1 cellular context compared by ENCODE assay signal in the genomic region with DNA sequence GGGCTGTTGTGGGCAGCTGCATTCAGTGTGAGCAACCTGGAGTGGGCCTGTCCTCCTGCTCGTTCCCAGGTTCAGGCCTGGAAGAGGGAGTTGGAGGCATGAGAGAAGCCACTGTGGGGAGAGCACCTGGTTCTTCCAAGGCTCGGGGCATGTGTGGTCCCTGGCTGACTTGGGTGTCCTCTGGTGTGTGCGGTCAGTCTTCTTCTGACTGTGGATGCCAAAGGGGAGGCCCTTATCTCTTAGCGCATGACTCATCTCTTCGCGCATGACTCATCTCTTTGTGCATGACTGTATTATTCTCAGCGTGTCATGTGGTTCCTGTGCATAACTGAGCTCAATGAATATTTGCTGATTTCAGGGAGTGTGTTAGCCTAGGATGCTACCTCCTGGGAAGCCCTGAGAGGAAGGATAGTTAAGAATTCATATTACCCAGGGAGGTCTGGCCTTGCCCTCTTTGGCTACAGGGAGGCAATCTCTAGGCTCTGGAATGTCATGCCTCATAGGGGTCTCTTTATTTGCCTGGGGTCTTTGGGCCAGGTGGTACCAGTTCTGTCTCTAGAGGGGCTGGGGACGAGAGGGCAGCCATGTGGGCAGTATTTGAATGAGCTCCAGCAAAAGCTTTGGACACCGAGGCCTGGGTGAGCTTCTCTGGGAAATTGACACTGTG.
TF ChIP-seq lines count a peak whose summit lies in the region.

No MANE protein-coding gene starts in this region.

TF ChIP-seq in K562, 482 proteins besides CTCF, POLR2A, EP300 and RAD21 (continued from another document and continues in another):
- TF ChIP-seq, protein P1, sequence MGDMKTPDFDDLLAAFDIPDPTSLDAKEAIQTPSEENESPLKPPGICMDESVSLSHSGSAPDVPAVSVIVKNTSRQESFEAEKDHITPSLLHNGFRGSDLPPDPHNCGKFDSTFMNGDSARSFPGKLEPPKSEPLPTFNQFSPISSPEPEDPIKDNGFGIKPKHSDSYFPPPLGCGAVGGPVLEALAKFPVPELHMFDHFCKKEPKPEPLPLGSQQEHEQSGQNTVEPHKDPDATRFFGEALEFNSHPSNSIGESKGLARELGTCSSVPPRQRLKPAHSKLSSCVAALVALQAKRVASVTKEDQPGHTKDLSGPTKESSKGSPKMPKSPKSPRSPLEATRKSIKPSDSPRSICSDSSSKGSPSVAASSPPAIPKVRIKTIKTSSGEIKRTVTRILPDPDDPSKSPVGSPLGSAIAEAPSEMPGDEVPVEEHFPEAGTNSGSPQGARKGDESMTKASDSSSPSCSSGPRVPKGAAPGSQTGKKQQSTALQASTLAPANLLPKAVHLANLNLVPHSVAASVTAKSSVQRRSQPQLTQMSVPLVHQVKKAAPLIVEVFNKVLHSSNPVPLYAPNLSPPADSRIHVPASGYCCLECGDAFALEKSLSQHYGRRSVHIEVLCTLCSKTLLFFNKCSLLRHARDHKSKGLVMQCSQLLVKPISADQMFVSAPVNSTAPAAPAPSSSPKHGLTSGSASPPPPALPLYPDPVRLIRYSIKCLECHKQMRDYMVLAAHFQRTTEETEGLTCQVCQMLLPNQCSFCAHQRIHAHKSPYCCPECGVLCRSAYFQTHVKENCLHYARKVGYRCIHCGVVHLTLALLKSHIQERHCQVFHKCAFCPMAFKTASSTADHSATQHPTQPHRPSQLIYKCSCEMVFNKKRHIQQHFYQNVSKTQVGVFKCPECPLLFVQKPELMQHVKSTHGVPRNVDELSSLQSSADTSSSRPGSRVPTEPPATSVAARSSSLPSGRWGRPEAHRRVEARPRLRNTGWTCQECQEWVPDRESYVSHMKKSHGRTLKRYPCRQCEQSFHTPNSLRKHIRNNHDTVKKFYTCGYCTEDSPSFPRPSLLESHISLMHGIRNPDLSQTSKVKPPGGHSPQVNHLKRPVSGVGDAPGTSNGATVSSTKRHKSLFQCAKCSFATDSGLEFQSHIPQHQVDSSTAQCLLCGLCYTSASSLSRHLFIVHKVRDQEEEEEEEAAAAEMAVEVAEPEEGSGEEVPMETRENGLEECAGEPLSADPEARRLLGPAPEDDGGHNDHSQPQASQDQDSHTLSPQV (IDR thresholded peaks at IDR 0.05) = peak; percentile 16; the same call in 1 of the 2 replicates
- TF ChIP-seq BCOR (IDR thresholded peaks at IDR 0.05) (no peak), RBBP5 (IDR thresholded peaks at IDR 0.05; ENCODE audit: borderline replicate concordance, insufficient read depth, low read length, poor library complexity, severe bottlenecking) (peak; percentile 60), GABPA (tag; conservative IDR thresholded peaks at IDR 0.05; ENCODE audit: low read depth) (no peak), FOS (IDR thresholded peaks at IDR 0.05; ENCODE audit: extremely low read depth, insufficient read length) (peak; percentile 92), HDAC2 (IDR thresholded peaks at IDR 0.05) (peak; percentile 85; the same call in 1 of the 2 replicates), FOSL1 (tag; conservative IDR thresholded peaks at IDR 0.05) (peak; percentile 100), SMAD1 (IDR thresholded peaks at IDR 0.05; ENCODE audit: low read depth, low read length, partially characterized antibody) (peak; percentile 93), KLF6 (CRISPR knock-in tag; IDR thresholded peaks at IDR 0.05; ENCODE audit: borderline replicate concordance) (peak; percentile 1; the same call in 1 of the 2 replicates), JUND (IDR thresholded peaks at IDR 0.05; ENCODE audit: borderline replicate concordance, low read depth, low read length) (peak; percentile 100), JUND (tag; IDR thresholded peaks at IDR 0.05; ENCODE audit: borderline replicate concordance, low read depth, low read length) (peak; percentile 100), TBP (optimal IDR thresholded peaks at IDR 0.05; ENCODE audit: low read depth, low read length) (peak; percentile 67), SMARCC2 (IDR thresholded peaks at IDR 0.05; ENCODE audit: low read depth) (peak; percentile 98), NR2C2 (CRISPR knock-in tag; IDR thresholded peaks at IDR 0.05) (0 out of 2 replicates have a peak, but pooled peaks have one; percentile 23), NR2C2 (tag; IDR thresholded peaks at IDR 0.05) (0 out of 2 replicates have a peak, but pooled peaks have one; percentile 28), PTTG1 (tag; IDR thresholded peaks at IDR 0.05; ENCODE audit: low read depth) (0 out of 2 replicates have a peak, but pooled peaks have one; percentile 18), ZNF12 (CRISPR knock-in tag; IDR thresholded peaks at IDR 0.05) (no peak), ZNF316 (IDR thresholded peaks at IDR 0.05) (peak; percentile 100), MYC (IDR thresholded peaks at IDR 0.05; ENCODE audit: low read depth, low read length) (peak; percentile 82), MYC (CRISPR knock-in tag; IDR thresholded peaks at IDR 0.05; ENCODE audit: borderline replicate concordance, low read depth) (no peak), FOXJ3 (CRISPR knock-in tag; IDR thresholded peaks at IDR 0.05) (no peak), NRF1 (conservative IDR thresholded peaks at IDR 0.05 in 1 of 2, IDR thresholded peaks at IDR 0.05 in 1 of 2) (peak; percentile 45 to 55; a peak in 3 of 4 replicates), RAD51 (IDR thresholded peaks at IDR 0.05; ENCODE audit: borderline replicate concordance, low read depth) (peak; percentile 85), ESRRA (IDR thresholded peaks at IDR 0.05; ENCODE audit: borderline replicate concordance, low read depth) (peak; percentile 82; the same call in 1 of the 2 replicates), SP1 (CRISPR knock-in tag; IDR thresholded peaks at IDR 0.05) (peak; percentile 78), KAT8 (IDR thresholded peaks at IDR 0.05; ENCODE audit: low read depth) (no peak), L3MBTL2 (IDR thresholded peaks at IDR 0.05) (peak; percentile 74), ARID1B (IDR thresholded peaks at IDR 0.05) (peak; percentile 97), TCF7 (IDR thresholded peaks at IDR 0.05; ENCODE audit: borderline replicate concordance) (0 out of 2 replicates have a peak, but pooled peaks have one; percentile 19), MAFG (tag; conservative IDR thresholded peaks at IDR 0.05) (peak; percentile 99)
- TF ChIP-seq, protein P2, sequence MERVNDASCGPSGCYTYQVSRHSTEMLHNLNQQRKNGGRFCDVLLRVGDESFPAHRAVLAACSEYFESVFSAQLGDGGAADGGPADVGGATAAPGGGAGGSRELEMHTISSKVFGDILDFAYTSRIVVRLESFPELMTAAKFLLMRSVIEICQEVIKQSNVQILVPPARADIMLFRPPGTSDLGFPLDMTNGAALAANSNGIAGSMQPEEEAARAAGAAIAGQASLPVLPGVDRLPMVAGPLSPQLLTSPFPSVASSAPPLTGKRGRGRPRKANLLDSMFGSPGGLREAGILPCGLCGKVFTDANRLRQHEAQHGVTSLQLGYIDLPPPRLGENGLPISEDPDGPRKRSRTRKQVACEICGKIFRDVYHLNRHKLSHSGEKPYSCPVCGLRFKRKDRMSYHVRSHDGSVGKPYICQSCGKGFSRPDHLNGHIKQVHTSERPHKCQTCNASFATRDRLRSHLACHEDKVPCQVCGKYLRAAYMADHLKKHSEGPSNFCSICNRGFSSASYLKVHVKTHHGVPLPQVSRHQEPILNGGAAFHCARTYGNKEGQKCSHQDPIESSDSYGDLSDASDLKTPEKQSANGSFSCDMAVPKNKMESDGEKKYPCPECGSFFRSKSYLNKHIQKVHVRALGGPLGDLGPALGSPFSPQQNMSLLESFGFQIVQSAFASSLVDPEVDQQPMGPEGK (CRISPR knock-in tag; IDR thresholded peaks at IDR 0.05; ENCODE audit: borderline replicate concordance) = no peak
- TF ChIP-seq, protein P3, sequence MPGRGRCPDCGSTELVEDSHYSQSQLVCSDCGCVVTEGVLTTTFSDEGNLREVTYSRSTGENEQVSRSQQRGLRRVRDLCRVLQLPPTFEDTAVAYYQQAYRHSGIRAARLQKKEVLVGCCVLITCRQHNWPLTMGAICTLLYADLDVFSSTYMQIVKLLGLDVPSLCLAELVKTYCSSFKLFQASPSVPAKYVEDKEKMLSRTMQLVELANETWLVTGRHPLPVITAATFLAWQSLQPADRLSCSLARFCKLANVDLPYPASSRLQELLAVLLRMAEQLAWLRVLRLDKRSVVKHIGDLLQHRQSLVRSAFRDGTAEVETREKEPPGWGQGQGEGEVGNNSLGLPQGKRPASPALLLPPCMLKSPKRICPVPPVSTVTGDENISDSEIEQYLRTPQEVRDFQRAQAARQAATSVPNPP (IDR thresholded peaks at IDR 0.05; ENCODE audit: borderline replicate concordance, insufficient read depth, insufficient read length) = no peak
- TF ChIP-seq, protein P4, sequence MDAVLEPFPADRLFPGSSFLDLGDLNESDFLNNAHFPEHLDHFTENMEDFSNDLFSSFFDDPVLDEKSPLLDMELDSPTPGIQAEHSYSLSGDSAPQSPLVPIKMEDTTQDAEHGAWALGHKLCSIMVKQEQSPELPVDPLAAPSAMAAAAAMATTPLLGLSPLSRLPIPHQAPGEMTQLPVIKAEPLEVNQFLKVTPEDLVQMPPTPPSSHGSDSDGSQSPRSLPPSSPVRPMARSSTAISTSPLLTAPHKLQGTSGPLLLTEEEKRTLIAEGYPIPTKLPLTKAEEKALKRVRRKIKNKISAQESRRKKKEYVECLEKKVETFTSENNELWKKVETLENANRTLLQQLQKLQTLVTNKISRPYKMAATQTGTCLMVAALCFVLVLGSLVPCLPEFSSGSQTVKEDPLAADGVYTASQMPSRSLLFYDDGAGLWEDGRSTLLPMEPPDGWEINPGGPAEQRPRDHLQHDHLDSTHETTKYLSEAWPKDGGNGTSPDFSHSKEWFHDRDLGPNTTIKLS (IDR thresholded peaks at IDR 0.05; ENCODE audit: borderline replicate concordance, low read depth) = 0 out of 2 replicates have a peak, but pooled peaks have one; percentile 22
- TF ChIP-seq, protein P5, sequence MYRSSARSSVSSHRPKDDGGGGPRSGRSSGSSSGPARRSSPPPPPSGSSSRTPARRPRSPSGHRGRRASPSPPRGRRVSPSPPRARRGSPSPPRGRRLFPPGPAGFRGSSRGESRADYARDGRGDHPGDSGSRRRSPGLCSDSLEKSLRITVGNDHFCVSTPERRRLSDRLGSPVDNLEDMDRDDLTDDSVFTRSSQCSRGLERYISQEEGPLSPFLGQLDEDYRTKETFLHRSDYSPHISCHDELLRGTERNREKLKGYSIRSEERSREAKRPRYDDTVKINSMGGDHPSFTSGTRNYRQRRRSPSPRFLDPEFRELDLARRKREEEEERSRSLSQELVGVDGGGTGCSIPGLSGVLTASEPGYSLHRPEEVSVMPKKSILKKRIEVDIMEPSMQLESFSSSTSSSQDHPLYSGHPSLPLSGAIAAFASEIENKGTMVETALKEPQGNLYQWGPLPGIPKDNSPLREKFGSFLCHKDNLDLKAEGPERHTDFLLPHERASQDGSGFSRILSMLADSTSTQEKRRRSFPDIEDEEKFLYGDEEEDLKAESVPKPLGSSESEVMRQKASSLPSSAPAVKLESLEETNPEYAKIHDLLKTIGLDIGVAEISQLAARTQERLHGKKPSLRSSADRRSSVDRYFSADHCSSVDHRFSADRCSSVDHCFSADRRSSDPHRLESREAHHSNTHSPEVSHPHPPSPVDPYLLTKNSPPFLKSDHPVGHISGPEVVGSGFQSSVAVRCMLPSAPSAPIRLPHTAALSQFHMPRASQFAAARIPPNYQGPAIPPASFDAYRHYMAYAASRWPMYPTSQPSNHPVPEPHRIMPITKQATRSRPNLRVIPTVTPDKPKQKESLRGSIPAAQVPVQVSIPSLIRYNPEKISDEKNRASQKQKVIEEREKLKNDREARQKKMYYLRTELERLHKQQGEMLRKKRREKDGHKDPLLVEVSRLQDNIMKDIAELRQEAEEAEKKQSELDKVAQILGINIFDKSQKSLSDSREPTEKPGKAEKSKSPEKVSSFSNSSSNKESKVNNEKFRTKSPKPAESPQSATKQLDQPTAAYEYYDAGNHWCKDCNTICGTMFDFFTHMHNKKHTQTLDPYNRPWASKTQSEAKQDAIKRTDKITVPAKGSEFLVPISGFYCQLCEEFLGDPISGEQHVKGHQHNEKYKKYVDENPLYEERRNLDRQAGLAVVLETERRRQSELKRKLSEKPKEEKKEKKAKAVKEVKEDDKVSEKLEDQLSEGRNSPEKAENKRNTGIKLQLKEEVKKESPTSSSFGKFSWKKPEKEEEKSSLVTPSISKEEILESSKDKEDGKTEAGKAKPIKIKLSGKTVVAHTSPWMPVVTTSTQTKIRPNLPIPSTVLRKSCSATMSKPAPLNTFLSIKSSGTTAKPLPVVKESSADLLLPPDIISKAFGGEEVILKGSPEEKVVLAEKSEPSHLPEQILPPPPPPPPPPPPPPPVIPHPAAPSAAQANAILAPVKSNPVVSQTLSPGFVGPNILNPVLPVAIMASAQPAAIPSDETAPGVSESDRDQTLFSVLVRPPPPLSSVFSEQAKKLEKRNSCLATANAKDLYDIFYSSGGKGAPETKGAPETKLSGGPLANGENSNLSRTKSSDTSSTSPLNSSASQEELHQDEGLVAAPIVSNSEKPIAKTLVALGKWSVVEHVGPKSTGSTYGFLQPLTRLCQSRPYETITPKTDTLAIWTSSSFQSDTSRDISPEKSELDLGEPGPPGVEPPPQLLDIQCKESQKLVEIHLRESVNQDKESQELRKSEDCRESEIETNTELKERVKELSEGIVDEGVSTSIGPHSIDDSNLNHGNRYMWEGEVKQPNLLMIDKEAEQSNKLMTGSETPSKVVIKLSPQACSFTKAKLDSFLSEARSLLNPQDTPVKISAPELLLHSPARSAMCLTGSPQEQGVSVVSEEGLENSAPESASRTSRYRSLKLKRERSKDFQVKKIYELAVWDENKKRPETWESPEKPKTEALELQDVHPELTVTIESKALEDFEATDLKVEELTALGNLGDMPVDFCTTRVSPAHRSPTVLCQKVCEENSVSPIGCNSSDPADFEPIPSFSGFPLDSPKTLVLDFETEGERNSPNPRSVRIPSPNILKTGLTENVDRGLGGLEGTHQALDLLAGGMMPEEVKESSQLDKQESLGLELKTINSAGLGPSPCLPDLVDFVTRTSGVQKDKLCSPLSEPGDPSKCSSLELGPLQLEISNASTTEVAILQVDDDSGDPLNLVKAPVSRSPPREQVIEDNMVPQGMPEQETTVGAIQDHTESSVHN (IDR thresholded peaks at IDR 0.05; ENCODE audit: borderline replicate concordance in 1 of 2, low read depth in 1 of 2) = peak in 1 of 2 experiments; percentile 97; a peak in 2 of 4 replicates
- TF ChIP-seq, protein P6, sequence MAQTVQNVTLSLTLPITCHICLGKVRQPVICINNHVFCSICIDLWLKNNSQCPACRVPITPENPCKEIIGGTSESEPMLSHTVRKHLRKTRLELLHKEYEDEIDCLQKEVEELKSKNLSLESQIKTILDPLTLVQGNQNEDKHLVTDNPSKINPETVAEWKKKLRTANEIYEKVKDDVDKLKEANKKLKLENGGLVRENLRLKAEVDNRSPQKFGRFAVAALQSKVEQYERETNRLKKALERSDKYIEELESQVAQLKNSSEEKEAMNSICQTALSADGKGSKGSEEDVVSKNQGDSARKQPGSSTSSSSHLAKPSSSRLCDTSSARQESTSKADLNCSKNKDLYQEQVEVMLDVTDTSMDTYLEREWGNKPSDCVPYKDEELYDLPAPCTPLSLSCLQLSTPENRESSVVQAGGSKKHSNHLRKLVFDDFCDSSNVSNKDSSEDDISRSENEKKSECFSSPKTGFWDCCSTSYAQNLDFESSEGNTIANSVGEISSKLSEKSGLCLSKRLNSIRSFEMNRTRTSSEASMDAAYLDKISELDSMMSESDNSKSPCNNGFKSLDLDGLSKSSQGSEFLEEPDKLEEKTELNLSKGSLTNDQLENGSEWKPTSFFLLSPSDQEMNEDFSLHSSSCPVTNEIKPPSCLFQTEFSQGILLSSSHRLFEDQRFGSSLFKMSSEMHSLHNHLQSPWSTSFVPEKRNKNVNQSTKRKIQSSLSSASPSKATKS (CRISPR knock-in tag; IDR thresholded peaks at IDR 0.05) = no peak
